In the genomic region with DNA sequence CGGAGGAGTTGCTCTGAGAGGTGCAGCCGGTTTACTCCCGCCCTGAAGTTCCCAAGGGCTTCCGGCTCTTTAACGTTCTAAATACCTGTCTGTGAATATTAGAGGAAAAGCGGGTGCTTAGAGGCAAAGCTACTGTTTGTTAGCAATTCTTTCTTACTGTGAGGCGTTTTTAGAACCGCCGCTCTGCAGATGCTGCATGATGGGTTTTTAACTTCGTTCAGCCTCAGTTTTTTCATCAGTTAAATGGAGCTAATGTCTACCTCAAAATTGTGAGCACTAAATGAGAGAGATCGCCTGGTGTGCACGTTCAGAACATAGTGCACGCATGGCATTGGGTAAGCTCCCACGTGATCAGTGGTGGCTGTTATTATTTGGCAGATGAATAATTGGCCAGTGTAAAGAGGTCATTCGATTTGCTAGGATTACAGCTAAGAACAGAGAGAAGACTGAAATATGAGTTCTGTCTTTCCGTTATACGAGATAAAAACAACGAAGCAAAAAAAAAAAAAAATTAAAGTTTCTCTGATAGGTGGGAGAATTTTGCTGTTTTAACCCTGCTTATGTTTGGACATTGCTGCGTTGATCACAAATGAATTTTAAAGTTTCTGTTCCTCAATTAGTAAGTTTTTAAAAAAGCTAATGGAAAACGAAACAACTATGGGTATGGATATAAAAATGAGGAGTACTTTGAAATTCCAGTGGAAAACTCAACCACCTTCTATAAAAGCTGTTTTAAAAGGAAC, we compare ENCODE assay signal across 8 cellular contexts. TPM values are rescaled to one million over a fixed set of nuclear protein-coding genes. Genes with fewer than 3 reads are reported as not detected.
DNase-seq lines count a peak whose midpoint lies in the region; ATAC-seq and TF ChIP-seq lines count a peak whose summit lies in the region.

No MANE protein-coding gene starts in this region.

- no peaks in the 10 kb centered on the region for H3K9me3 Mint-ChIP-seq in activated naive CD4-positive, alpha-beta T cell treated with anti-CD3 and anti-CD28 coated beads, Interleukin-2, amount 50 U/mL, for 24 hours

- H3K4me3 ChIP-seq in HUES64 (ENCODE audit: low read length) (peak overlapping the region; percentile 97), PC-3 (ENCODE audit: low read length) (peak overlapping the region; percentile 89)

- peak; percentile 54 for ATAC-seq in GM21619 (IDR thresholded peaks at IDR 0.05; ENCODE audit: unreplicated experiment)
- peak; percentile 53 for ATAC-seq in PC-3

- no peaks in the 10 kb centered on the region for H4K20me1 ChIP-seq in PC-3 (ENCODE audit: low read length)

- peaks cover 29% of the 10 kb centered on the region for H3K79me2 ChIP-seq in PC-3 (ENCODE audit: low read length)

- peaks cover 30% of the 10 kb centered on the region for H3K36me3 ChIP-seq in HUES64 (ENCODE audit: insufficient read depth, low read length)
- H3K36me3 ChIP-seq in PC-3 (ENCODE audit: low read depth, low read length), result peaks cover 11% of the 10 kb centered on the region; the same call in 1 of the 2 replicates

- BruUV-seq in PC-3 (replicated peaks; lab: Mats Ljungman, UMichigan), result TSS peak; percentile 85

- TF ChIP-seq CTCF in PC-3 (conservative IDR thresholded peaks at IDR 0.05; ENCODE audit: low read depth, low read length), result no peak

- H3K27ac ChIP-seq in HUES64 (ENCODE audit: low read depth, low read length), result peak overlapping the region; percentile 82
- H3K27ac ChIP-seq in PC-3 (ENCODE audit: low read length), result peak overlapping the region; percentile 84

- peak overlapping the region; percentile 88 for H3K4me3 Mint-ChIP-seq in activated naive CD4-positive, alpha-beta T cell treated with anti-CD3 and anti-CD28 coated beads, Interleukin-2, amount 50 U/mL, for 24 hours

- H3K27ac Mint-ChIP-seq in activated naive CD4-positive, alpha-beta T cell treated with anti-CD3 and anti-CD28 coated beads, Interleukin-2, amount 50 U/mL, for 24 hours, result peak overlapping the region; percentile 92

- H3K27me3 ChIP-seq in HUES64 (ENCODE audit: insufficient read depth, low read length), result no peaks in the 10 kb centered on the region
- H3K27me3 ChIP-seq in PC-3 (ENCODE audit: low read length), result no peaks in the 10 kb centered on the region

- CTCF ChIA-PET in PC-3 (lab: Charles Lee), result interaction anchor here (0.7 to 0.8 kb wide), 2 partner anchors 215 to 629 kb away, joined by 3 to 5 read pairs; no protein-coding TSS in a partner anchor

- H3K27me3 Mint-ChIP-seq in activated naive CD4-positive, alpha-beta T cell treated with anti-CD3 and anti-CD28 coated beads, Interleukin-2, amount 50 U/mL, for 24 hours, result no peaks in the 10 kb centered on the region

- POLR2A ChIA-PET in PC-3 (lab: Charles Lee; ENCODE audit: unreplicated experiment), result interaction anchor here (0.6 kb wide), 3 partner anchors 144 to 909 kb away, joined by 3 to 6 read pairs (median 4); no protein-coding TSS in a partner anchor

- no peaks in the 10 kb centered on the region for H3F3A ChIP-seq in PC-3 (ENCODE audit: low read length, unreplicated experiment)

- DNase-seq in EH (ENCODE audit: low read depth), result peak; percentile 85
- peak; percentile 65 for DNase-seq in PC-3
- DNase-seq in head of caudate nucleus, result peak in 37 of 42 donors; percentile 7 to 77 (median 41)
- peak; percentile 58 for DNase-seq in pulmonary artery endothelial cell (ENCODE audit: low read depth, low spot score)
- DNase-seq in iPS-NIHi7 (ENCODE audit: extremely low spot score), result no peak

- intact Hi-C loops in PC-3 (cut with micrococcal nuclease), result loop anchor here (2.0 to 10.0 kb wide), 3 partner anchors 38 to 1120 kb away; no protein-coding TSS in a partner anchor
- intact Hi-C loops in head of caudate nucleus (cut with DNase I), result loop anchor here (10.0 kb wide), 1 partner anchor 140 kb away; no protein-coding TSS in a partner anchor

- peak overlapping the region; percentile 93 for H3K4me2 ChIP-seq in PC-3 (ENCODE audit: low read length)

- H3K9me2 ChIP-seq in PC-3 (replicated peaks; ENCODE audit: low read length), result no peaks in the 10 kb centered on the region

- H3K4me1 ChIP-seq in HUES64 (ENCODE audit: insufficient read depth, low read length) (peaks cover 16% of the 10 kb centered on the region; the same call in 1 of the 2 replicates), PC-3 (ENCODE audit: insufficient read depth, low read length) (peaks cover 31% of the 10 kb centered on the region)

- H3K4me1 Mint-ChIP-seq in activated naive CD4-positive, alpha-beta T cell treated with anti-CD3 and anti-CD28 coated beads, Interleukin-2, amount 50 U/mL, for 24 hours, result peaks cover 49% of the 10 kb centered on the region

- no peaks in the 10 kb centered on the region for H3K9me3 ChIP-seq in HUES64 (ENCODE audit: insufficient read depth, low read depth, low read length)
- no peaks in the 10 kb centered on the region for H3K9me3 ChIP-seq in PC-3 (ENCODE audit: low read length)

- 19% methylated on average over 20 of the region's 20 CpGs for WGBS in HUES64

- H2AFZ ChIP-seq in PC-3 (ENCODE audit: low read length), result peak overlapping the region; percentile 86

- peaks cover 6% of the 10 kb centered on the region for H3K36me3 Mint-ChIP-seq in activated naive CD4-positive, alpha-beta T cell treated with anti-CD3 and anti-CD28 coated beads, Interleukin-2, amount 50 U/mL, for 24 hours

- H3K9ac ChIP-seq in HUES64 (ENCODE audit: low read depth, low read length) (peak overlapping the region; percentile 58), PC-3 (ENCODE audit: low read length) (peak overlapping the region; percentile 95)

RNA-seq across cellular contexts. Expression of a gene that starts 0.7 kb away (rescaled TPM):
- 20.7 TPM for polyA plus RNA-seq in HUES64 (2013, experiment 1 of 2)
- 18.4 TPM for polyA plus RNA-seq in HUES64 (2013, experiment 2 of 2)
- total RNA-seq in PC-3 (2014; rRNA removed) (23.1 and 25.6 TPM in 2 replicates), pulmonary artery endothelial cell (15.6 and 20.8 TPM in 2 replicates)

RNA-seq across cellular contexts. Expression of a gene that starts 51.1 kb away (rescaled TPM):
- polyA plus RNA-seq in HUES64 (2013, experiment 1 of 2), result not detected
- polyA plus RNA-seq in HUES64 (2013, experiment 2 of 2), result not detected
- total RNA-seq in PC-3 (2014; rRNA removed) (not detected in 2 replicates), pulmonary artery endothelial cell (not detected in 2 replicates)
